8 cellular contexts compared by ENCODE assay signal in the genomic region with DNA sequence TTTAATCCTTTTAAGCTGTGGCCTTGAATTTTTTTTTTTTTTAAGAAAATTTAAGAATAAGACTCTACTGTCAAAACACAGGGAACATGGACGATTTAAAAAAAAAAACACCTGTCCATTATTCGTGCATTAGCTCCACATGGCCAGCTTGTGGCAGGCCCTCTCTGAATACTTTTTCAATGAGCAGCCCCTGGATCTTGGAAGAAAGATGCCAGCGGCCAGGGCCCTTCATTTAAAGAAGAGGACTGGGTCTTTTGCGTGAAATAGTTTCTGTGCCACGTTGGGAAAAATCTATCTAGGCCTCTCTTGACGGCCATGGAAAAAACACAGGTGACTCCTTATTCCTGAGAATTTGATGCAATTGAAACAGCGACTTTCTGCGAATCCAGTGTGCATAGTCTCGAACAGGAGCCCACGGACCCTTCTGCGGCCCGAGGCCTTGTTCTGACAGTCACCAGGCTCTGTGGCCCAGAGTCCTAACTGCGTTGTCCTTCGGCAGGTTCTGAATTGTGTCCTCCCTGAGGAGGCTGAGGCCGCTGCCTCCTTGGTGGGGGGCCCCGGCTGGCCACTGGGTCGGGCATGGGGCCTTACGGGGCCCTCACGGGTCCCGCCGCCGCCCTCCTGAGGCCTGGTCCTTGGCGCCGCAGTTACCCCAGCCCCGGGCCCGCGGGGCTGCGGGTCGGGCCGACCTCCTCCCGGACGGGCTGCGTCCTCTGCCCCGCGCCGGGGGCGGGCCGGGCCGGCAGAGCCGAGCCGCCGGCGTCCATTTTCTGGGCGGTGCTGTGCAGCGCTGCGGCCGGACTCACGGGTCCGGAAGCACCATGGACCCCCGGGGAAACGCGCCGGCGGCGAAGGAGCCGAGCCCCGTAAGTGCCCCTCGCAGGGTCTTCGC. TPM values are rescaled to one million over a fixed set of nuclear protein-coding genes. Genes with fewer than 3 reads are reported as not detected.
DNase-seq lines count a peak whose midpoint lies in the region; ATAC-seq and TF ChIP-seq lines count a peak whose summit lies in the region.

No MANE protein-coding gene starts in this region.

- 6% methylated on average over 13 of the region's 59 CpGs for WGBS in mammary epithelial cell (ENCODE audit: low coverage, missing lambda C conversion rate)

- no peaks in the 10 kb centered on the region for H3K36me3 ChIP-seq in BLaER1
- H3K36me3 ChIP-seq in mammary epithelial cell (ENCODE audit: insufficient read depth, low read length) = peaks cover 17% of the 10 kb centered on the region

- DNase-seq in T-cell (peak in 29 of 34 experiments; percentile 8 to 57 (median 40)), mammary epithelial cell (no peak), kidney tubule cell (ENCODE audit: low spot score) (peak; percentile 45), GDM1 (lab: John Stamatoyannopoulos, UW) (no peak)
- peak in 2 of 3 donors; percentile 13 to 40 for DNase-seq in stimulated activated CD4-positive, alpha-beta T cell treated with anti-CD3 and anti-CD28 coated beads, TNF-alpha, amount 100 ng/mL, for 48 hours (ENCODE audit: low read depth in 3 of 3)

- H3K27ac ChIP-seq in BLaER1 = no peak overlapping the region
- H3K27ac ChIP-seq in mammary epithelial cell (ENCODE audit: insufficient read depth, low read depth, low read length) = peak overlapping the region; percentile 58

- H3K79me2 ChIP-seq in mammary epithelial cell (ENCODE audit: insufficient read depth, low read length) = peaks cover 45% of the 10 kb centered on the region

- dilution Hi-C loops in mammary epithelial cell (cut with HindIII; ENCODE audit: low sequenced_read_pairs) = no loop called here

- in situ Hi-C loops in mammary epithelial cell (cut with MboI; ENCODE audit: low sequenced_read_pairs in 2 of 2) = no loop called here

- peak; percentile 69 for ATAC-seq in GM19025 (IDR thresholded peaks at IDR 0.05; ENCODE audit: low read depth, unreplicated experiment)
- peak; percentile 82 for ATAC-seq in HG03135 (IDR thresholded peaks at IDR 0.05; ENCODE audit: unreplicated experiment)
- peak; percentile 76 to 83 (median 78) for ATAC-seq in T-cell (replicated peaks in 1 of 4)

- peak overlapping the region; percentile 61 to 83 (median 80) for H3K4me3 Mint-ChIP-seq in T-cell

- H3K9ac ChIP-seq in BLaER1 (peak overlapping the region; percentile 34; the same call in 1 of the 2 replicates), mammary epithelial cell (ENCODE audit: insufficient read depth, low read length) (peak overlapping the region; percentile 65)

- CTCF ChIA-PET in T-cell (lab: Charles Lee) = interaction anchor here (0.6 to 2.3 kb wide), 7 partner anchors 10 to 93 kb away, joined by 3 to 21 read pairs (median 4); no protein-coding TSS in a partner anchor
- CTCF ChIA-PET in mammary epithelial cell (lab: Charles Lee; ENCODE audit: low non-redundant PET) = no interaction called here

- H3K9me3 ChIP-seq in BLaER1 (peaks cover 23% of the 10 kb centered on the region), mammary epithelial cell (replicated peaks; ENCODE audit: insufficient read depth, low read length) (no peaks in the 10 kb centered on the region)

- H3K27me3 ChIP-seq in BLaER1 (peaks cover 60% of the 10 kb centered on the region), mammary epithelial cell (ENCODE audit: insufficient read depth, low read length) (no peaks in the 10 kb centered on the region)

- intact Hi-C loops in mammary epithelial cell (cut with micrococcal nuclease) = loop anchor here (1.0 to 5.0 kb wide), 3 partner anchors 34 to 67 kb away; partner anchors contain the start of gene ZBTB38

- peaks cover 7% of the 10 kb centered on the region for H3K4me1 ChIP-seq in BLaER1
- H3K4me1 ChIP-seq in mammary epithelial cell (ENCODE audit: insufficient read depth, low read length) = peaks cover 49% of the 10 kb centered on the region

- POLR2A ChIA-PET in T-cell (lab: Charles Lee) = interaction anchor here (0.6 to 1.4 kb wide), 3 partner anchors 10 to 145 kb away, joined by 3 to 8 read pairs (median 4); no protein-coding TSS in a partner anchor

- H3K27me3 Mint-ChIP-seq in T-cell = no peaks in the 10 kb centered on the region

- peaks cover 0 to 6% (median 0%) of the 10 kb centered on the region in 3 donors for H3K9me3 Mint-ChIP-seq in T-cell

- H3K36me3 Mint-ChIP-seq in T-cell = peaks cover 37% of the 10 kb centered on the region

- H3K4me3 ChIP-seq in BLaER1 (peak overlapping the region; percentile 67), mammary epithelial cell (replicated peaks in 1 of 3; ENCODE audit: insufficient read depth in 1 of 3, low read depth in 2 of 3, low read length in 3 of 3) (peak overlapping the region; percentile 60 to 65 (median 61))

- H3K4me1 Mint-ChIP-seq in T-cell = peaks cover 56 to 66% (median 64%) of the 10 kb centered on the region in 3 donors

- H3K27ac Mint-ChIP-seq in T-cell = peak overlapping the region; percentile 91 to 97

- peak overlapping the region; percentile 86 for H2AFZ ChIP-seq in mammary epithelial cell (ENCODE audit: low read depth, low read length)

- H3K4me2 ChIP-seq in BLaER1 = peak overlapping the region; percentile 84
- peak overlapping the region; percentile 85 for H3K4me2 ChIP-seq in mammary epithelial cell (ENCODE audit: insufficient read depth, low read depth, low read length)

- TSS peak; percentile 65 for BruUV-seq in mammary epithelial cell (replicated peaks; lab: Mats Ljungman, UMichigan)

- H4K20me1 ChIP-seq in BLaER1 (peaks cover 5% of the 10 kb centered on the region; the same call in 1 of the 2 replicates), mammary epithelial cell (ENCODE audit: insufficient read depth, low read length) (no peaks in the 10 kb centered on the region)

- peak in 1 of 2 donors; percentile 11 for TF ChIP-seq CTCF in mammary epithelial cell (conservative IDR thresholded peaks at IDR 0.05 in 1 of 2, IDR thresholded peaks at IDR 0.05 in 1 of 2; ENCODE audit: extremely low read depth in 1 of 2, insufficient read depth in 1 of 2, low read depth in 1 of 2, low read length in 2 of 2)

RNA-seq across cellular contexts. Expression of gene ZBTB38, which starts 33.5 kb away (rescaled TPM):
- 10 to 100 TPM; 38.7 to 72.3 (median 58.2) TPM for total RNA-seq in T-cell
- 100 to 1,000 TPM in 1 of 2 donors, 10 to 100 TPM in 1; 64.7 to 110 TPM for total RNA-seq in mammary epithelial cell
- 33.8 TPM for polyA plus RNA-seq in mammary epithelial cell
- polyA minus RNA-seq in mammary epithelial cell = 57.1 TPM

Comparison
In these comparisons a context has a peak if more than half of its experiments do, and no peak if none do; other contexts are left out.
1. DNase-seq: peak in T-cell (29 of 34), kidney tubule cell (single experiment) and stimulated activated CD4-positive, alpha-beta T cell treated with anti-CD3 and anti-CD28 coated beads, TNF-alpha, amount 100 ng/mL, for 48 hours (2 of 3); none in mammary epithelial cell (single experiment) and GDM1 (single experiment).
2. Peak in every context shown above with its lines, with median percentiles within 50 percentile points of each other: ATAC-seq.